ENCODE assay signal across 21 cellular contexts in genomic region chr13:102897371-102898138, GRCh38.
"Had no signal": no experiment of that assay in that cellular context is flagged by ENCODE, and none has a peak within 500 bp of the region (broad histone marks: within the 10 kb centered on the region; RNA-seq: fewer than 3 reads in every experiment).

No MANE protein-coding gene starts in this region.

- H3K9me3 ChIP-seq: gastroesophageal sphincter, prostate gland, thyroid gland, vagina had no signal

- H3K27me3 ChIP-seq: cardiac muscle cell, gastroesophageal sphincter, hepatocyte, thyroid gland, vagina had no signal

- H3K9me3 Mint-ChIP-seq: activated CD4-positive, alpha-beta memory T cell treated with anti-CD3 and anti-CD28 coated beads for 36 hours; activated naive CD8-positive, alpha-beta T cell treated with anti-CD3 and anti-CD28 coated beads for 36 hours; activated T-cell treated with anti-CD3 and anti-CD28 coated beads, Interleukin-2, amount 50 U/mL, for 4 hours; naive thymus-derived CD8-positive, alpha-beta T cell; T-helper 2 cell treated with Interferon-gamma antibody and Interleukin-4, amounts not matched to agents 5 μg/mL and 100 μg/mL, for 36 hours had no signal

- H3K27ac ChIP-seq: cardiac muscle cell, epithelial cell of prostate, gastroesophageal sphincter, hepatocyte, prostate gland, thyroid gland, vagina had no signal

- H3K4me3 Mint-ChIP-seq: activated CD4-positive, alpha-beta memory T cell treated with anti-CD3 and anti-CD28 coated beads for 36 hours; activated naive CD8-positive, alpha-beta T cell treated with anti-CD3 and anti-CD28 coated beads for 36 hours; activated T-cell treated with anti-CD3 and anti-CD28 coated beads, Interleukin-2, amount 50 U/mL, for 4 hours; naive thymus-derived CD8-positive, alpha-beta T cell; T-helper 2 cell treated with Interferon-gamma antibody and Interleukin-4, amounts not matched to agents 5 μg/mL and 100 μg/mL, for 36 hours had no signal

- H3K27ac Mint-ChIP-seq: activated CD4-positive, alpha-beta memory T cell treated with anti-CD3 and anti-CD28 coated beads for 36 hours; activated naive CD8-positive, alpha-beta T cell treated with anti-CD3 and anti-CD28 coated beads for 36 hours; T-helper 2 cell treated with Interferon-gamma antibody and Interleukin-4, amounts not matched to agents 5 μg/mL and 100 μg/mL, for 36 hours had no signal

- DNase-seq: activated CD4-positive, alpha-beta memory T cell treated with anti-CD3 and anti-CD28 coated beads for 36 hours; activated CD4-positive, alpha-beta T cell treated with anti-CD3 and anti-CD28 coated beads for 1 hour; activated gamma-delta T cell; activated naive CD8-positive, alpha-beta T cell treated with anti-CD3 and anti-CD28 coated beads for 36 hours; activated T-cell treated with anti-CD3 and anti-CD28 coated beads, Interleukin-2, amount 50 U/mL, for 4 hours; aorta; effector memory CD4-positive, alpha-beta T cell; kidney; naive thymus-derived CD8-positive, alpha-beta T cell; nucleus accumbens; stimulated activated CD4-positive, alpha-beta T cell treated with anti-CD3 and anti-CD28 coated beads, Interleukin-4, amount 100 ng/mL, for 4 hours; SW 1271; thyroid gland had no signal

- H3K36me3 ChIP-seq: cardiac muscle cell, gastroesophageal sphincter, prostate gland, thyroid gland, vagina had no signal

- H3K27me3 Mint-ChIP-seq: activated CD4-positive, alpha-beta memory T cell treated with anti-CD3 and anti-CD28 coated beads for 36 hours; activated naive CD8-positive, alpha-beta T cell treated with anti-CD3 and anti-CD28 coated beads for 36 hours; naive thymus-derived CD8-positive, alpha-beta T cell had no signal

- H3K4me3 ChIP-seq: cardiac muscle cell, gastroesophageal sphincter, hepatocyte, lung, prostate gland, thyroid gland, vagina had no signal

- ATAC-seq: activated T-cell treated with anti-CD3 and anti-CD28 coated beads, Interleukin-2, amount 50 U/mL, for 4 hours; gastroesophageal sphincter; naive thymus-derived CD8-positive, alpha-beta T cell had no signal

- H3K4me1 ChIP-seq: gastroesophageal sphincter, prostate gland, thyroid gland, vagina had no signal

- H3K4me1 Mint-ChIP-seq: activated naive CD8-positive, alpha-beta T cell treated with anti-CD3 and anti-CD28 coated beads for 36 hours had no signal

- H3K36me3 Mint-ChIP-seq: activated CD4-positive, alpha-beta memory T cell treated with anti-CD3 and anti-CD28 coated beads for 36 hours; activated naive CD8-positive, alpha-beta T cell treated with anti-CD3 and anti-CD28 coated beads for 36 hours had no signal
